In genomic region chr17:7250655-7251329, GRCh38 we compare ENCODE assay signal across 8 cellular contexts. TPM values are rescaled to one million over a fixed set of nuclear protein-coding genes. Genes with fewer than 3 reads are reported as not detected.
DNase-seq lines count a peak whose midpoint lies in the region; ATAC-seq and TF ChIP-seq lines count a peak whose summit lies in the region.

No MANE protein-coding gene starts in this region.

- no peak for TF ChIP-seq CTCF in Panc1 (IDR thresholded peaks at IDR 0.05)
- no peak for TF ChIP-seq CTCF in parathyroid adenoma (IDR thresholded peaks at IDR 0.05)

- 0 to 1% methylated on average over 29 to 33 of the region's 33 CpGs for WGBS in esophagus, 2 donors

- BruUV-seq in Panc1 (replicated peaks; lab: Mats Ljungman, UMichigan), result no TSS peak

- H3K27ac ChIP-seq in Panc1 (ENCODE audit: low read length) (peak overlapping the region; percentile 92), esophagus (ENCODE audit: low read depth in 2 of 2, low read length in 1 of 2) (peak overlapping the region; percentile 99 to 100), parathyroid adenoma (peak overlapping the region; percentile 20)

- no peaks in the 10 kb centered on the region for H3K27me3 ChIP-seq in Panc1 (ENCODE audit: control insufficient read depth, insufficient read depth, low read length)
- no peaks in the 10 kb centered on the region for H3K27me3 ChIP-seq in esophagus (ENCODE audit: control insufficient read depth in 1 of 2, insufficient read depth in 2 of 2, low read length in 2 of 2)
- H3K27me3 ChIP-seq in parathyroid adenoma (ENCODE audit: control insufficient read depth, insufficient read depth, low read length), result no peaks in the 10 kb centered on the region

- H3K9ac ChIP-seq in ES-I3 (ENCODE audit: low read depth, low read length) (peak overlapping the region; percentile 99), parathyroid adenoma (peak overlapping the region; percentile 21)

- H3K36me3 ChIP-seq in ES-I3 (ENCODE audit: insufficient read depth, low read length), result peaks cover 8% of the 10 kb centered on the region
- H3K36me3 ChIP-seq in Panc1 (ENCODE audit: control insufficient read depth, insufficient read depth, low read length), result peaks cover 9% of the 10 kb centered on the region
- peaks cover 0 to 5% of the 10 kb centered on the region in 2 donors for H3K36me3 ChIP-seq in esophagus (ENCODE audit: control insufficient read depth in 2 of 2, insufficient read depth in 2 of 2, low read length in 1 of 2)
- no peaks in the 10 kb centered on the region for H3K36me3 ChIP-seq in parathyroid adenoma (ENCODE audit: control insufficient read depth, insufficient read depth, low read length)

- intact Hi-C loops in Panc1 (cut with micrococcal nuclease; ENCODE audit: unreplicated experiment), result no loop called here

- H3K79me2 ChIP-seq in parathyroid adenoma, result peaks cover 50% of the 10 kb centered on the region

- H3K4me1 ChIP-seq in ES-I3 (ENCODE audit: insufficient read depth, low read length) (no peaks in the 10 kb centered on the region), Panc1 (ENCODE audit: control insufficient read depth, insufficient read depth, low read length) (peaks cover 16% of the 10 kb centered on the region), esophagus (ENCODE audit: control insufficient read depth in 2 of 2, insufficient read depth in 2 of 2, low read length in 1 of 2) (peaks cover 3 to 6% of the 10 kb centered on the region in 2 donors), parathyroid adenoma (peaks cover 20% of the 10 kb centered on the region)

- H3K4me2 ChIP-seq in parathyroid adenoma (ENCODE audit: low read length), result peak overlapping the region; percentile 95

- DNase-seq in Panc1 (ENCODE audit: low read depth, low spot score) (no peak), DMS153 (lab: John Stamatoyannopoulos, UW) (no peak), NCI-H2029 (lab: John Stamatoyannopoulos, UW) (no peak), putamen (ENCODE audit: low spot score) (no peak)

- peak overlapping the region; percentile 14 for H2AFZ ChIP-seq in parathyroid adenoma

- CTCF ChIA-PET in Panc1 (lab: Charles Lee), result no interaction called here

- POLR2A ChIA-PET in Panc1 (lab: Charles Lee), result no interaction called here

- ATAC-seq in Panc1 (no peak), HG02981 (IDR thresholded peaks at IDR 0.05; ENCODE audit: unreplicated experiment) (no peak)

- H3K4me3 ChIP-seq in Panc1 (ENCODE audit: low read depth in 2 of 2, low read length in 2 of 2) (peak overlapping the region; percentile 72 to 80), esophagus (ENCODE audit: low read depth in 1 of 2, low read length in 2 of 2) (peak overlapping the region; percentile 77 to 78), parathyroid adenoma (ENCODE audit: low read depth, low read length) (peak overlapping the region; percentile 89)

- in situ Hi-C loops in Panc1 (cut with HindIII; ENCODE audit: low pct_unique_long_range_greater_than_20kb, low sequenced_read_pairs), result no loop called here

- no peaks in the 10 kb centered on the region for H3K9me3 ChIP-seq in ES-I3 (ENCODE audit: control insufficient read depth, insufficient read depth, low read length)
- H3K9me3 ChIP-seq in Panc1 (ENCODE audit: control insufficient read depth, insufficient read depth, low read depth, low read length), result no peaks in the 10 kb centered on the region
- H3K9me3 ChIP-seq in esophagus (ENCODE audit: control insufficient read depth in 2 of 2, insufficient read depth in 1 of 2, low read depth in 1 of 2, low read length in 1 of 2), result no peaks in the 10 kb centered on the region
- no peaks in the 10 kb centered on the region for H3K9me3 ChIP-seq in parathyroid adenoma (ENCODE audit: control insufficient read depth, low read length)

RNA-seq across cellular contexts. Expression of gene CTDNEP1, which starts 0.7 kb away (rescaled TPM):
- 132 TPM for total RNA-seq in Panc1 (2021; ENCODE audit: unreplicated experiment)
- 151 TPM for polyA plus RNA-seq in Panc1 (2012; ENCODE audit: insufficient read length)
- 10 to 100 TPM; 42.4 to 58.5 TPM for polyA plus RNA-seq in esophagus

RNA-seq across cellular contexts. Expression of gene ELP5, which starts 1.2 kb away (rescaled TPM):
- 89.5 TPM for total RNA-seq in Panc1 (2021; ENCODE audit: unreplicated experiment)
- 100 TPM for polyA plus RNA-seq in Panc1 (2012; ENCODE audit: insufficient read length)
- 10 to 100 TPM; 14.7 to 39.0 TPM for polyA plus RNA-seq in esophagus

RNA-seq across cellular contexts. Expression of gene GABARAP, which starts 8.5 kb away (rescaled TPM):
- 289 TPM for total RNA-seq in Panc1 (2021; ENCODE audit: unreplicated experiment)
- polyA plus RNA-seq in Panc1 (2012; ENCODE audit: insufficient read length), result 175 TPM
- 100 to 1,000 TPM; 354 to 393 TPM for polyA plus RNA-seq in esophagus

RNA-seq across cellular contexts. Expression of gene CLDN7, which starts 11.5 kb away (rescaled TPM):
- 43.1 TPM for total RNA-seq in Panc1 (2021; ENCODE audit: unreplicated experiment)
- polyA plus RNA-seq in Panc1 (2012; ENCODE audit: insufficient read length), result 75.3 TPM
- polyA plus RNA-seq in esophagus, result 100 to 1,000 TPM; 271 to 275 TPM

RNA-seq across cellular contexts. Expression of gene PHF23, which starts 11.5 kb away (rescaled TPM):
- 69.3 TPM for total RNA-seq in Panc1 (2021; ENCODE audit: unreplicated experiment)
- 68.6 TPM for polyA plus RNA-seq in Panc1 (2012; ENCODE audit: insufficient read length)
- polyA plus RNA-seq in esophagus, result 10 to 100 TPM; 22.4 to 29.6 TPM

Comparison
In these comparisons a context has a peak if more than half of its experiments do, and no peak if none do; other contexts are left out.
1. H3K27ac ChIP-seq: peak in every context shown above with its lines; median percentile 100 in esophagus; 92 in Panc1; 20 in parathyroid adenoma.